17 cellular contexts compared by ENCODE assay signal in the genomic region with DNA sequence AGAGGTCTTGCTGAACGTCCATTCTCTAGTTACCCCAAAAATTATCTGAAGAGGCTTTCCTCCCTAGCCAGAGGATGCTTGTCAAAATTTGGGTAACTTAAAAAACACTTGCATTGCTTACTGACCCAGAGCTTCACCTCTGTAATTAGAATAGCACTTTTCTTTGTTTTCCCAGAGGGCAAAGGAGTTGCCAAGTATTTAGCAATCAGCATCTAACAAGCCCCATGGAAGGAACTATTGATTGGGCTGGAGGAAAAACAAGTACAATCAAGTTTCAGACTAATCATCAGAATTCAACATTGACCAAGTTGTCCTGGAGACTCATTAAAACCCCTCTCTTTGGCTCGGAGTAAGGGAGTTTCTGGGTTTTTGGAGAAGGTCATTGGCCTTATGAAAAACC.
A peak's percentile ranks its signal among the peaks of the same experiment; 100 is the strongest.
DNase-seq lines count a peak whose midpoint lies in the region; ATAC-seq and TF ChIP-seq lines count a peak whose summit lies in the region.
"Had no signal": no experiment of that assay in that cellular context is flagged by ENCODE, and none has a peak within 500 bp of the region (broad histone marks: within the 10 kb centered on the region; RNA-seq: fewer than 3 reads in every experiment).

No MANE protein-coding gene starts in this region.

- no peak for ATAC-seq in GM19463 (IDR thresholded peaks at IDR 0.05; ENCODE audit: unreplicated experiment)
- ATAC-seq: CD8-positive, alpha-beta T cell; GM12878 had no signal

- peak overlapping the region; percentile 40 for H3K4me2 ChIP-seq in neural progenitor cell
- H3K4me2 ChIP-seq: BLaER1 treated with 17β-estradiol and CSF1 and Interleukin-3, amounts not matched to agents 10 nM and 100 nM had no signal

- intact Hi-C loops in MCF 10A (cut with micrococcal nuclease) (no loop called here), breast epithelium (cut with DNase I; ENCODE audit: low total_unique reads) (no loop called here), A673 (cut with micrococcal nuclease; ENCODE audit: unreplicated experiment) (no loop called here), ascending aorta (cut with DNase I) (no loop called here)

- H3K36me3 ChIP-seq in breast epithelium (no peaks in the 10 kb centered on the region), neural progenitor cell (no peaks in the 10 kb centered on the region), A673 (ENCODE audit: insufficient read depth, low read length, poor library complexity, severe bottlenecking) (no peaks in the 10 kb centered on the region), ascending aorta (no peaks in the 10 kb centered on the region)
- H3K36me3 ChIP-seq: BLaER1 treated with 17β-estradiol and CSF1 and Interleukin-3, amounts not matched to agents 10 nM and 100 nM had no signal

- H3K4me3 ChIP-seq in breast epithelium = no peak overlapping the region
- H3K4me3 ChIP-seq in neural progenitor cell = no peak overlapping the region
- H3K4me3 ChIP-seq in A673 (ENCODE audit: low read depth, low read length, poor library complexity, severe bottlenecking) = no peak overlapping the region
- H3K4me3 ChIP-seq in ascending aorta = no peak overlapping the region
- H3K4me3 ChIP-seq: BLaER1 treated with 17β-estradiol and CSF1 and Interleukin-3, amounts not matched to agents 10 nM and 100 nM; GM12878 had no signal

- H3K4me1 Mint-ChIP-seq in MCF 10A (ENCODE audit: insufficient read depth, unreplicated experiment) = no peaks in the 10 kb centered on the region
- H3K4me1 Mint-ChIP-seq in neural progenitor cell = peaks cover 12% of the 10 kb centered on the region
- H3K4me1 Mint-ChIP-seq: B cell had no signal

- H3F3A ChIP-seq in neural progenitor cell (ENCODE audit: low read depth) = no peaks in the 10 kb centered on the region

- no peak for TF ChIP-seq POLR2A in breast epithelium (IDR thresholded peaks at IDR 0.05)

- POLR2A ChIA-PET in MCF 10A (lab: Yijun Ruan, JAX) = no interaction called here
- POLR2A ChIA-PET in A673 (lab: Charles Lee; ENCODE audit: low non-redundant PET) = no interaction called here

- DNase-seq in MCF 10A (ENCODE audit: unreplicated experiment) (peak; percentile 14), breast epithelium (ENCODE audit: low spot score in 2 of 2) (no peak), fibroblast of gingiva (ENCODE audit: low read depth) (peak; percentile 10), neural progenitor cell (ENCODE audit: low spot score) (no peak), renal cortical epithelial cell (ENCODE audit: low read depth) (peak; percentile 58), A673 (ENCODE audit: low spot score) (no peak), ascending aorta (ENCODE audit: low spot score in 2 of 2) (no peak)
- DNase-seq: 8988T; Calu3; CD8-positive, alpha-beta T cell; DMS79 treated with DMSO at 0.1 percent for 48 hours; EL; H9 had no signal

- no peak overlapping the region for H3K4me3 Mint-ChIP-seq in MCF 10A (ENCODE audit: unreplicated experiment)
- H3K4me3 Mint-ChIP-seq in neural progenitor cell = no peak overlapping the region
- H3K4me3 Mint-ChIP-seq: B cell; CD8-positive, alpha-beta T cell; H9 had no signal

- H3K27me3 Mint-ChIP-seq in MCF 10A (ENCODE audit: insufficient read depth, unreplicated experiment) (peaks cover 22% of the 10 kb centered on the region), neural progenitor cell (ENCODE audit: insufficient read depth, low read depth) (peaks cover 2% of the 10 kb centered on the region)

- TF ChIP-seq CTCF in MCF 10A (IDR thresholded peaks at IDR 0.05; ENCODE audit: unreplicated experiment) (no peak), breast epithelium (IDR thresholded peaks at IDR 0.05) (no peak), neural progenitor cell (IDR thresholded peaks at IDR 0.05) (no peak), A673 (conservative IDR thresholded peaks at IDR 0.05; ENCODE audit: low read depth, low read length) (no peak), ascending aorta (IDR thresholded peaks at IDR 0.05) (no peak)

- no peak overlapping the region for H3K27ac Mint-ChIP-seq in MCF 10A (ENCODE audit: low read depth, unreplicated experiment)
- no peak overlapping the region for H3K27ac Mint-ChIP-seq in neural progenitor cell
- H3K27ac Mint-ChIP-seq: B cell; CD8-positive, alpha-beta T cell; H9 had no signal

- H3K27me3 ChIP-seq in breast epithelium = no peaks in the 10 kb centered on the region
- no peaks in the 10 kb centered on the region for H3K27me3 ChIP-seq in neural progenitor cell
- peaks cover 7% of the 10 kb centered on the region for H3K27me3 ChIP-seq in A673 (replicated peaks; ENCODE audit: insufficient read depth, low read depth, low read length, poor library complexity)
- H3K27me3 ChIP-seq in ascending aorta = no peaks in the 10 kb centered on the region
- H3K27me3 ChIP-seq: BLaER1 treated with 17β-estradiol and CSF1 and Interleukin-3, amounts not matched to agents 10 nM and 100 nM had no signal

- H3K27ac ChIP-seq in breast epithelium = no peak overlapping the region
- H3K27ac ChIP-seq in neural progenitor cell = no peak overlapping the region
- H3K27ac ChIP-seq in A673 (ENCODE audit: low read depth, low read length, poor library complexity, severe bottlenecking) = no peak overlapping the region
- no peak overlapping the region for H3K27ac ChIP-seq in ascending aorta
- H3K27ac ChIP-seq: BLaER1 treated with 17β-estradiol and CSF1 and Interleukin-3, amounts not matched to agents 10 nM and 100 nM had no signal

- H3K9me3 ChIP-seq in breast epithelium (no peaks in the 10 kb centered on the region), neural progenitor cell (ENCODE audit: low read depth) (no peaks in the 10 kb centered on the region), A673 (ENCODE audit: low read depth, low read length, poor library complexity, severe bottlenecking) (no peaks in the 10 kb centered on the region), ascending aorta (no peaks in the 10 kb centered on the region)
- H3K9me3 ChIP-seq: BLaER1 treated with 17β-estradiol and CSF1 and Interleukin-3, amounts not matched to agents 10 nM and 100 nM had no signal

- CTCF ChIA-PET in MCF 10A (lab: Yijun Ruan, JAX) = no interaction called here
- CTCF ChIA-PET in A673 (lab: Charles Lee) = no interaction called here

- H3K36me3 Mint-ChIP-seq in MCF 10A (ENCODE audit: insufficient read depth, unreplicated experiment) (no peaks in the 10 kb centered on the region), neural progenitor cell (no peaks in the 10 kb centered on the region)
- H3K36me3 Mint-ChIP-seq: CD8-positive, alpha-beta T cell had no signal

- no peak overlapping the region for H2AFZ ChIP-seq in neural progenitor cell (replicated peaks)

- H3K4me1 ChIP-seq in breast epithelium (no peaks in the 10 kb centered on the region), neural progenitor cell (peaks cover 20% of the 10 kb centered on the region), A673 (ENCODE audit: insufficient read depth, low read length, poor library complexity, severe bottlenecking) (no peaks in the 10 kb centered on the region), ascending aorta (peaks cover 3 to 30% of the 10 kb centered on the region in 2 donors)

- H3K9me3 Mint-ChIP-seq in MCF 10A (ENCODE audit: unreplicated experiment) = no peaks in the 10 kb centered on the region
- H3K9me3 Mint-ChIP-seq in neural progenitor cell = no peaks in the 10 kb centered on the region
- H3K9me3 Mint-ChIP-seq: CD8-positive, alpha-beta T cell; H9 had no signal

- H4K20me1 ChIP-seq in neural progenitor cell (ENCODE audit: low read depth) = no peaks in the 10 kb centered on the region
- H4K20me1 ChIP-seq: BLaER1 treated with 17β-estradiol and CSF1 and Interleukin-3, amounts not matched to agents 10 nM and 100 nM had no signal

- no TSS peak for BruUV-seq in MCF 10A (replicated peaks; lab: Mats Ljungman, UMichigan)
- BruUV-seq in A673 (replicated peaks; lab: Mats Ljungman, UMichigan) = no TSS peak

- no peaks in the 10 kb centered on the region for H3K79me2 ChIP-seq in neural progenitor cell (ENCODE audit: low read depth)

- no peak overlapping the region for H3K9ac ChIP-seq in neural progenitor cell
- H3K9ac ChIP-seq: BLaER1 treated with 17β-estradiol and CSF1 and Interleukin-3, amounts not matched to agents 10 nM and 100 nM had no signal

Comparison
In these comparisons a context has a peak if more than half of its experiments do, and no peak if none do; other contexts are left out.
1. DNase-seq: peak in MCF 10A (single experiment), fibroblast of gingiva (single experiment) and renal cortical epithelial cell (single experiment); none in breast epithelium (0 of 2), neural progenitor cell (single experiment), A673 (single experiment) and ascending aorta (0 of 2).